11 cellular contexts compared by ENCODE assay signal in the genomic region with DNA sequence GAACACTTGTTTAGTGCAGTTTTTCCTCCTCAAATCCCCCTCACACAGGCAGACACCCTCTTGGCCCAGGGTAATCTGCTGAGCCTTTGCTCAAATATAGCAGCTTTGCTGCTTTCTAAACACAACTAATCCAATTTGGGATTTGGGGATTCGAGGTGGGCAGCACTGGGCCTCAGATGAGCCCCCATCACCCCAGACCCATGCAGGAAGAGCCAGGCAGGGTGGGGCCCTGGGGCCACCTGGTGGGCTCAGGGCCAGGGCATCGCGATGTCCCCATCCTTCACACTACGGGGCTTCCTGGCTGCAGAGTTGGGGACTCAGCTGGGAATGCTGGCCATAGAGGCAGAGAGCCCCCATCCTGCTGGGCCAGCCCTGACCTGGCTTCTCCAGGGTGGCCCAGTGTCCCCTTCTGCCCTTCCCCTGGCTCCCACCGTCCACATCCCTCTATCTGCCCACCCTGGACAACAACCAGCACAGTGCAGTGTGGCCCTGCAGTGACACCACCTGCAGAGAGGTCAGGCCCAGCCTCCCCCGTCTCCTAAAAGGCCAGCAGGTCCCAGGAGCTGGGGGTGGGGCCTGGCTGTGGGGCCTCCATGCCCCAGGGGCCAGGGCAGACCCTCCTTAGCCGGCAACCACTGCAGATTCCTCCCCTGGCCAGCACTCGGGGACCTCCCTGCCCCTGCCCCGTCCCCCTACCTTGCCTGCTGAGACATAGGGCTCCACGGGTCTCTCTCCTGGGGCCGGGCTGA. TPM values are rescaled to one million over a fixed set of nuclear protein-coding genes. Genes with fewer than 3 reads are reported as not detected.
DNase-seq lines count a peak whose midpoint lies in the region; ATAC-seq and TF ChIP-seq lines count a peak whose summit lies in the region.
"Had no signal": no experiment of that assay in that cellular context is flagged by ENCODE, and none has a peak within 500 bp of the region (broad histone marks: within the 10 kb centered on the region; RNA-seq: fewer than 3 reads in every experiment).

No MANE protein-coding gene starts in this region.

- no peaks in the 10 kb centered on the region for H3K27me3 ChIP-seq in DND-41 (ENCODE audit: insufficient read depth, low read length, poor library complexity)
- peaks cover 11% of the 10 kb centered on the region for H3K27me3 ChIP-seq in NT2/D1 (ENCODE audit: insufficient read depth, insufficient read length)
- H3K27me3 ChIP-seq in osteoblast (ENCODE audit: insufficient read depth, low read length) = no peaks in the 10 kb centered on the region
- H3K27me3 ChIP-seq: SJSA1 had no signal

- intact Hi-C loops in posterior vena cava (cut with DNase I) = no loop called here

- H3K9ac ChIP-seq in DND-41 (ENCODE audit: low read depth, low read length) (peak overlapping the region; percentile 62), NT2/D1 (ENCODE audit: insufficient read length, low read depth) (peak overlapping the region; percentile 61)

- H4K20me1 ChIP-seq in DND-41 (ENCODE audit: insufficient read depth, low read length) = no peaks in the 10 kb centered on the region
- H4K20me1 ChIP-seq in osteoblast (ENCODE audit: insufficient read depth, low read length) = no peaks in the 10 kb centered on the region

- ATAC-seq in DND-41 (ENCODE audit: insufficient read depth, low read depth) (no peak), HG03139 (IDR thresholded peaks at IDR 0.05; ENCODE audit: unreplicated experiment) (no peak)

- peak overlapping the region; percentile 74 for H3K4me2 ChIP-seq in DND-41 (ENCODE audit: insufficient read depth, low read length)
- peak overlapping the region; percentile 64 for H3K4me2 ChIP-seq in osteoblast (ENCODE audit: insufficient read depth, low read length)

- no peak for TF ChIP-seq CTCF in DND-41 (IDR thresholded peaks at IDR 0.05; ENCODE audit: borderline replicate concordance, extremely low read depth, low read length, poor library complexity, severe bottlenecking)
- TF ChIP-seq CTCF in coronary artery (IDR thresholded peaks at IDR 0.05) = no peak
- TF ChIP-seq CTCF in osteoblast (IDR thresholded peaks at IDR 0.05; ENCODE audit: extremely low read depth, low read depth, low read length) = no peak

- no peaks in the 10 kb centered on the region for H3K36me3 ChIP-seq in DND-41 (ENCODE audit: insufficient read depth, low read length)
- H3K36me3 ChIP-seq in NT2/D1 (ENCODE audit: insufficient read depth, insufficient read length, low read length) = no peaks in the 10 kb centered on the region
- H3K36me3 ChIP-seq in osteoblast (ENCODE audit: insufficient read depth, low read length) = no peaks in the 10 kb centered on the region
- H3K36me3 ChIP-seq: SJSA1 had no signal

- H3K27ac ChIP-seq in DND-41 (ENCODE audit: low read length) (peak overlapping the region; percentile 76), coronary artery (no peak overlapping the region), osteoblast (ENCODE audit: low read depth, low read length) (no peak overlapping the region)

- H3K4me3 ChIP-seq in DND-41 (ENCODE audit: low read depth in 1 of 2, low read length in 2 of 2) (peak overlapping the region in 1 of 2 experiments; percentile 69; a peak in 2 of 4 replicates), NT2/D1 (ENCODE audit: insufficient read length, low read depth) (no peak overlapping the region), coronary artery (peak overlapping the region; percentile 73), osteoblast (ENCODE audit: insufficient read depth, low read length) (peak overlapping the region; percentile 68)

- H3K9me3 ChIP-seq in DND-41 (ENCODE audit: insufficient read depth, low read length, severe bottlenecking) (no peaks in the 10 kb centered on the region), NT2/D1 (ENCODE audit: insufficient read depth, low read length) (no peaks in the 10 kb centered on the region), osteoblast (ENCODE audit: low read depth, low read length) (no peaks in the 10 kb centered on the region)
- H3K9me3 ChIP-seq: SJSA1 had no signal

- H3K79me2 ChIP-seq in DND-41 (ENCODE audit: insufficient read depth, low read length) = peaks cover 8% of the 10 kb centered on the region
- no peaks in the 10 kb centered on the region for H3K79me2 ChIP-seq in osteoblast (ENCODE audit: insufficient read depth, low read length)

- H2AFZ ChIP-seq in DND-41 (ENCODE audit: low read depth, low read length) = no peak overlapping the region
- no peak overlapping the region for H2AFZ ChIP-seq in osteoblast (ENCODE audit: low read length)

- H3K4me1 ChIP-seq in DND-41 (ENCODE audit: insufficient read depth, low read length) (peaks cover 19% of the 10 kb centered on the region), NT2/D1 (ENCODE audit: insufficient read depth, insufficient read length) (peaks cover 35% of the 10 kb centered on the region), osteoblast (ENCODE audit: insufficient read depth, low read length) (peaks cover 4% of the 10 kb centered on the region)

- no peak for DNase-seq in DND-41
- no peak for DNase-seq in NT2/D1 (ENCODE audit: low read depth, low spot score)
- DNase-seq in coronary artery (ENCODE audit: low spot score) = no peak
- no peak for DNase-seq in osteoblast (ENCODE audit: insufficient read length, low spot score, missing footprints)
- DNase-seq in central memory CD4-positive, alpha-beta T cell = no peak
- DNase-seq in posterior vena cava (ENCODE audit: low spot score) = no peak
- no peak for DNase-seq in KG1 (lab: John Stamatoyannopoulos, UW)
- DNase-seq: amygdala; stimulated activated CD4-positive, alpha-beta T cell treated with anti-CD3 and anti-CD28 coated beads, Interleukin-2, amount 100 ng/mL, for 48 hours had no signal

RNA-seq across cellular contexts. Expression of a gene that starts 56.6 kb away (rescaled TPM):
- total RNA-seq in osteoblast = 0.36 and 0.59 TPM in 2 replicates
- total RNA-seq in posterior vena cava = 1 to 10 TPM in 1 of 2 donors, under 1 TPM in 1; 1.00 to 2.5 TPM
